ENCODE assay signal across 8 cellular contexts in genomic region chr5:127833999-127834953, GRCh38.
DNase-seq lines count a peak whose midpoint lies in the region; ATAC-seq and TF ChIP-seq lines count a peak whose summit lies in the region.

No MANE protein-coding gene starts in this region.

- TF ChIP-seq CTCF in AG10803 (conservative IDR thresholded peaks at IDR 0.05; ENCODE audit: low read length) = no peak

- peak; percentile 60 for DNase-seq in AG10803 (ENCODE audit: low read depth)
- DNase-seq in cerebellar cortex (ENCODE audit: low spot score) = peak; percentile 44
- DNase-seq in stimulated activated CD4-positive, alpha-beta T cell treated with anti-CD3 and anti-CD28 coated beads, Interleukin-2, amount 100 ng/mL, for 48 hours = no peak
- no peak for DNase-seq in SIG-M5 treated with dmso at 0.1 percent for 504 hours (lab: John Stamatoyannopoulos, UW; ENCODE audit: unreplicated experiment)

- H3K4me3 ChIP-seq in AG10803 (ENCODE audit: low read length) = no peak overlapping the region

- ATAC-seq in GM19351 (IDR thresholded peaks at IDR 0.05; ENCODE audit: unreplicated experiment) (peak; percentile 35), HG03469 (IDR thresholded peaks at IDR 0.05; ENCODE audit: unreplicated experiment) (peak; percentile 48), GM18858 (IDR thresholded peaks at IDR 0.05; ENCODE audit: unreplicated experiment) (no peak), HG02885 (IDR thresholded peaks at IDR 0.05; ENCODE audit: poor library complexity, unreplicated experiment) (no peak)

Comparison
In these comparisons a context has a peak if more than half of its experiments do, and no peak if none do; other contexts are left out.
1. DNase-seq: peak in AG10803 (single experiment) and cerebellar cortex (single experiment); none in stimulated activated CD4-positive, alpha-beta T cell treated with anti-CD3 and anti-CD28 coated beads, Interleukin-2, amount 100 ng/mL, for 48 hours (0 of 2) and SIG-M5 treated with dmso at 0.1 percent for 504 hours (single experiment).
2. ATAC-seq: peak in GM19351 (single experiment) and HG03469 (single experiment); none in GM18858 (single experiment) and HG02885 (single experiment).